Comparison of ENCODE assay signal across 10 cellular contexts in genomic region chr6:55578537-55579363, GRCh38.
DNase-seq lines count a peak whose midpoint lies in the region; ATAC-seq lines count a peak whose summit lies in the region.
"Had no signal": no experiment of that assay in that cellular context is flagged by ENCODE, and none has a peak within 500 bp of the region (broad histone marks: within the 10 kb centered on the region; RNA-seq: fewer than 3 reads in every experiment).

Gene HMGCLL1 (minus strand): TSS chr6:55579192. CDS start chr6:55579055, 137 bp downstream.

- H3K9me3 Mint-ChIP-seq in stimulated activated naive CD8-positive, alpha-beta T cell treated with anti-CD3 and anti-CD28 coated beads, Interleukin-15, amount 100 ng/mL, for 72 hours, result peaks cover 6 to 7% of the 10 kb centered on the region in 2 donors

- H3K27me3 Mint-ChIP-seq in stimulated activated naive CD8-positive, alpha-beta T cell treated with anti-CD3 and anti-CD28 coated beads, Interleukin-15, amount 100 ng/mL, for 72 hours, result peaks cover 12% of the 10 kb centered on the region

- intact Hi-C loops in posterior cingulate gyrus (cut with DNase I), result no loop called here

- no peak within 1 kb of the TSS for H3K4me3 Mint-ChIP-seq in stimulated activated naive CD8-positive, alpha-beta T cell treated with anti-CD3 and anti-CD28 coated beads, Interleukin-15, amount 100 ng/mL, for 72 hours
- H3K4me3 Mint-ChIP-seq: activated naive CD4-positive, alpha-beta T cell treated with anti-CD3 and anti-CD28 coated beads, Interleukin-2, amount 50 U/mL, for 24 hours had no signal

- DNase-seq in HPDE6-E6E7 (ENCODE audit: extremely low spot score) (peak; percentile 34), amniotic epithelial cell (ENCODE audit: low read depth) (peak; percentile 8), hepatic stellate cell (ENCODE audit: low spot score) (peak; percentile 2), posterior cingulate gyrus (peak; percentile 33 to 97 (median 78)), GF-D8 (lab: John Stamatoyannopoulos, UW) (no peak), MV-4-11 (lab: John Stamatoyannopoulos, UW) (no peak), T-helper 1 cell (no peak)
- no peak for DNase-seq in stimulated activated naive CD8-positive, alpha-beta T cell treated with anti-CD3 and anti-CD28 coated beads, Interleukin-15, amount 100 ng/mL, for 72 hours

- no peaks in the 10 kb centered on the region for H3K4me1 Mint-ChIP-seq in stimulated activated naive CD8-positive, alpha-beta T cell treated with anti-CD3 and anti-CD28 coated beads, Interleukin-15, amount 100 ng/mL, for 72 hours
- H3K4me1 Mint-ChIP-seq: activated naive CD4-positive, alpha-beta T cell treated with anti-CD3 and anti-CD28 coated beads, Interleukin-2, amount 50 U/mL, for 24 hours had no signal

- ATAC-seq in stimulated activated naive CD8-positive, alpha-beta T cell treated with anti-CD3 and anti-CD28 coated beads, Interleukin-15, amount 100 ng/mL, for 72 hours, result no peak
- ATAC-seq: HCT116 had no signal

- no peak within 1 kb of the TSS for H3K27ac Mint-ChIP-seq in stimulated activated naive CD8-positive, alpha-beta T cell treated with anti-CD3 and anti-CD28 coated beads, Interleukin-15, amount 100 ng/mL, for 72 hours
- H3K27ac Mint-ChIP-seq: activated naive CD4-positive, alpha-beta T cell treated with anti-CD3 and anti-CD28 coated beads, Interleukin-2, amount 50 U/mL, for 24 hours had no signal

Comparison
In these comparisons a context has a peak if more than half of its experiments do, and no peak if none do; other contexts are left out.
1. DNase-seq: peak in HPDE6-E6E7 (single experiment), amniotic epithelial cell (single experiment), hepatic stellate cell (single experiment) and posterior cingulate gyrus (10 of 10); none in stimulated activated naive CD8-positive, alpha-beta T cell treated with anti-CD3 and anti-CD28 coated beads, Interleukin-15, amount 100 ng/mL, for 72 hours (0 of 2), GF-D8 (single experiment), MV-4-11 (single experiment) and T-helper 1 cell (0 of 5).